In the genomic region with DNA sequence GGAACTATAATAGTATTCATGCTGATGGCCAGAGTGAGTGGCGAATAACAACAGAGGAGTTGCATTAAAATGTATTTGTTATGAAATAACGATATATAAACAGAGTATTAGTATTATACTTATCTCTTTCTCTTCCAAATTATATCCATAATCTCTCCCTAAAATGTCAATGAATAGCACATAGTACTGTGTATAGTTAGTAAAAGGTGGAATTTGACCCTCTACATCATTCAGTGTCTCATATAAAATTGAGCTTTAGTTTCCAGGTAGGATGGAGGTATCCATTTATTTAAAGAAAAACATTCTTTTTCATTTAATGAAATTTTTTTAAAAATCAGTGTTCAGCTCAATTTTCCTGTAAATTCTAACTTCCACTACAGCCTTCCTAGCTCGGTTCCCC, we compare ENCODE assay signal across 16 cellular contexts.
"Had no signal": no experiment of that assay in that cellular context is flagged by ENCODE, and none has a peak within 500 bp of the region (broad histone marks: within the 10 kb centered on the region; RNA-seq: fewer than 3 reads in every experiment).

No MANE protein-coding gene starts in this region.

- ATAC-seq: effector memory CD8-positive, alpha-beta T cell; left cardiac atrium; left ventricle myocardium superior; naive thymus-derived CD8-positive, alpha-beta T cell; stimulated activated effector memory CD8-positive, alpha-beta T cell treated with anti-CD3 and anti-CD28 coated beads, Interleukin-12 subunit alpha, Interleukin-12 subunit beta, amount 100 ng/mL, for 72 hours; stimulated activated naive CD8-positive, alpha-beta T cell treated with anti-CD3 and anti-CD28 coated beads, Interleukin-15, Interleukin-2, amounts not matched to agents 100 U/mL and 50 U/mL, for 24 hours had no signal

- H3K27me3 Mint-ChIP-seq: dendritic cell treated with granulocyte-macrophage colony-stimulating factor and Interleukin-4, amounts not matched to agents 40 ng/mL and 50 ng/mL, for 4 days; effector memory CD8-positive, alpha-beta T cell; naive thymus-derived CD8-positive, alpha-beta T cell had no signal

- H3K27me3 ChIP-seq: esophagus squamous epithelium, neutrophil, right atrium auricular region, tibial artery had no signal

- DNase-seq: effector memory CD8-positive, alpha-beta T cell; esophagus squamous epithelium; kidney; left cardiac atrium; left ventricle myocardium superior; mesendoderm; naive thymus-derived CD8-positive, alpha-beta T cell; posterior cingulate gyrus; stimulated activated CD4-positive, alpha-beta T cell treated with anti-CD3 and anti-CD28 coated beads, Interleukin-4, amount 100 ng/mL, for 1 hour; stimulated activated CD8-positive, alpha-beta memory T cell treated with anti-CD3 and anti-CD28 coated beads, Interleukin-4, amount 100 ng/mL, for 48 hours; stimulated activated naive CD8-positive, alpha-beta T cell treated with anti-CD3 and anti-CD28 coated beads, Interleukin-15, Interleukin-2, amounts not matched to agents 100 U/mL and 50 U/mL, for 24 hours; tibial artery had no signal

- FAIRE-seq: kidney had no signal

- H3K27ac Mint-ChIP-seq: dendritic cell treated with granulocyte-macrophage colony-stimulating factor and Interleukin-4, amounts not matched to agents 40 ng/mL and 50 ng/mL, for 4 days; effector memory CD8-positive, alpha-beta T cell; naive thymus-derived CD8-positive, alpha-beta T cell; stimulated activated effector memory CD8-positive, alpha-beta T cell treated with anti-CD3 and anti-CD28 coated beads, Interleukin-12 subunit alpha, Interleukin-12 subunit beta, amount 100 ng/mL, for 72 hours had no signal

- H3K4me3 ChIP-seq: esophagus squamous epithelium, right atrium auricular region, tibial artery had no signal

- H3K4me3 Mint-ChIP-seq: dendritic cell treated with granulocyte-macrophage colony-stimulating factor and Interleukin-4, amounts not matched to agents 40 ng/mL and 50 ng/mL, for 4 days; effector memory CD8-positive, alpha-beta T cell; naive thymus-derived CD8-positive, alpha-beta T cell; stimulated activated effector memory CD8-positive, alpha-beta T cell treated with anti-CD3 and anti-CD28 coated beads, Interleukin-12 subunit alpha, Interleukin-12 subunit beta, amount 100 ng/mL, for 72 hours had no signal

- H3K36me3 ChIP-seq: neutrophil had no signal

- H3K9me3 ChIP-seq: esophagus squamous epithelium, neutrophil, right atrium auricular region, tibial artery had no signal

- H3K27ac ChIP-seq: esophagus squamous epithelium, neutrophil, right atrium auricular region, tibial artery had no signal

- H3K9me3 Mint-ChIP-seq: dendritic cell treated with granulocyte-macrophage colony-stimulating factor and Interleukin-4, amounts not matched to agents 40 ng/mL and 50 ng/mL, for 4 days; effector memory CD8-positive, alpha-beta T cell had no signal
